In genomic region chr6:127732927-127733326, GRCh38 we compare ENCODE assay signal across 28 cellular contexts.
"Had no signal": no experiment of that assay in that cellular context is flagged by ENCODE, and none has a peak within 500 bp of the region (broad histone marks: within the 10 kb centered on the region; RNA-seq: fewer than 3 reads in every experiment).

No MANE protein-coding gene starts in this region.

- H3K27me3 Mint-ChIP-seq: stimulated activated naive CD8-positive, alpha-beta T cell treated with anti-CD3 and anti-CD28 coated beads, Interleukin-15, Interleukin-2, amounts not matched to agents 100 ng/mL and 50 ng/mL, for 24 hours had no signal

- H3K4me1 Mint-ChIP-seq: immature natural killer cell, natural killer cell, nephron progenitor cell, neural progenitor cell had no signal

- H3K9ac ChIP-seq: neural progenitor cell had no signal

- H3K36me3 Mint-ChIP-seq: immature natural killer cell, natural killer cell, neural progenitor cell had no signal

- H3K9me3 ChIP-seq: left lung, lower lobe of right lung, ovary, prostate gland, sigmoid colon, suprapubic skin, thoracic aorta, tibial artery, upper lobe of right lung, uterus had no signal

- ATAC-seq: left colon, left lung, lower lobe of right lung, natural killer cell, right cardiac atrium, upper lobe of right lung had no signal

- H3K4me3 Mint-ChIP-seq: immature natural killer cell; natural killer cell; nephron progenitor cell; neural progenitor cell; stimulated activated naive CD8-positive, alpha-beta T cell treated with anti-CD3 and anti-CD28 coated beads, Interleukin-15, Interleukin-2, amounts not matched to agents 100 ng/mL and 50 ng/mL, for 24 hours had no signal

- H3K27me3 ChIP-seq: left lung, neural progenitor cell, ovary, sigmoid colon, suprapubic skin, tibial artery, upper lobe of right lung, uterus had no signal

- H3K27ac ChIP-seq: left lung, lower lobe of right lung, neural progenitor cell, ovary, prostate gland, sigmoid colon, suprapubic skin, thoracic aorta, tibial artery, upper lobe of right lung, uterus had no signal

- H3K36me3 ChIP-seq: left lung, lower lobe of right lung, neural progenitor cell, ovary, prostate gland, sigmoid colon, suprapubic skin, thoracic aorta, tibial artery, upper lobe of right lung, uterus had no signal

- H3K9me3 Mint-ChIP-seq: immature natural killer cell; natural killer cell; nephron progenitor cell; neural progenitor cell; stimulated activated naive CD8-positive, alpha-beta T cell treated with anti-CD3 and anti-CD28 coated beads, Interleukin-15, Interleukin-2, amounts not matched to agents 100 ng/mL and 50 ng/mL, for 24 hours had no signal

- H3K4me2 ChIP-seq: neural progenitor cell had no signal

- H2AFZ ChIP-seq: neural progenitor cell had no signal

- H3K27ac Mint-ChIP-seq: immature natural killer cell, natural killer cell, nephron progenitor cell, neural progenitor cell had no signal

- H3K4me1 ChIP-seq: left lung, neural progenitor cell, prostate gland, suprapubic skin, tibial artery, upper lobe of right lung, uterus had no signal

- DNase-seq: hypothalamus; immature natural killer cell; kidney; left colon; left lung; lower lobe of right lung; mammary epithelial cell; mesenchymal stem cell; natural killer cell; nephron progenitor cell; ovary; posterior cingulate gyrus; retina; right cardiac atrium; sigmoid colon; small intestine; stimulated activated CD4-positive, alpha-beta T cell treated with anti-CD3 and anti-CD28 coated beads, Interleukin-1b, Interleukin-23, amount 100 ng/mL, for 48 hours; stimulated activated CD4-positive, alpha-beta T cell treated with anti-CD3 and anti-CD28 coated beads, Interleukin-2, amount 100 ng/mL, for 48 hours; stimulated activated naive CD4-positive, alpha-beta T cell; tibial artery; trophoblast cell; upper lobe of right lung; uterus had no signal

- H3K4me3 ChIP-seq: left lung, lower lobe of right lung, neural progenitor cell, ovary, prostate gland, sigmoid colon, suprapubic skin, thoracic aorta, tibial artery, upper lobe of right lung, uterus had no signal
